In genomic region chr1:206583461-206584264, GRCh38 we compare ENCODE assay signal across 8 cellular contexts. TPM values are rescaled to one million over a fixed set of nuclear protein-coding genes. Genes with fewer than 3 reads are reported as not detected.
DNase-seq lines count a peak whose midpoint lies in the region; ATAC-seq and TF ChIP-seq lines count a peak whose summit lies in the region.

No MANE protein-coding gene starts in this region.

- peaks cover 93% of the 10 kb centered on the region for H3K36me3 Mint-ChIP-seq in activated CD8-positive, alpha-beta T cell treated with anti-CD3 and anti-CD28 coated beads for 36 hours (ENCODE audit: low read depth)

- peak; percentile 22 for ATAC-seq in activated CD8-positive, alpha-beta T cell treated with anti-CD3 and anti-CD28 coated beads for 36 hours
- no peak for ATAC-seq in GM18909 (IDR thresholded peaks at IDR 0.05; ENCODE audit: poor library complexity, unreplicated experiment)

- DNase-seq in AG09319 (ENCODE audit: extremely low read depth, low read depth) (peak; percentile 36), H4 (ENCODE audit: low spot score) (peak; percentile 37), NCI-H82 treated with DMSO at 0.1 percent for 48 hours (lab: John Stamatoyannopoulos, UW; ENCODE audit: unreplicated experiment) (peak; percentile 78), ecto neural progenitor cell (ENCODE audit: low spot score) (peak; percentile 78), medulla oblongata (ENCODE audit: extremely low spot score) (peak; percentile 83)
- peak; percentile 91 for DNase-seq in activated CD8-positive, alpha-beta T cell treated with anti-CD3 and anti-CD28 coated beads for 36 hours
- peak; percentile 69 to 72 for DNase-seq in stimulated activated CD8-positive, alpha-beta memory T cell treated with anti-CD3 and anti-CD28 coated beads, Interleukin-15, amount 100 ng/mL, for 48 hours (ENCODE audit: low read depth in 2 of 2)

- no peaks in the 10 kb centered on the region for H3K27me3 Mint-ChIP-seq in activated CD8-positive, alpha-beta T cell treated with anti-CD3 and anti-CD28 coated beads for 36 hours

- peak overlapping the region; percentile 100 for H3K27ac Mint-ChIP-seq in activated CD8-positive, alpha-beta T cell treated with anti-CD3 and anti-CD28 coated beads for 36 hours

- intact Hi-C loops in activated CD8-positive, alpha-beta T cell treated with anti-CD3 and anti-CD28 coated beads for 36 hours (cut with micrococcal nuclease) = loop anchor here (2.0 to 5.0 kb wide), 3 partner anchors 27 to 76 kb away; partner anchors contain the start of gene RASSF5

- H3K4me3 Mint-ChIP-seq in activated CD8-positive, alpha-beta T cell treated with anti-CD3 and anti-CD28 coated beads for 36 hours = peak overlapping the region; percentile 76

- no peaks in the 10 kb centered on the region for H3K9me3 Mint-ChIP-seq in activated CD8-positive, alpha-beta T cell treated with anti-CD3 and anti-CD28 coated beads for 36 hours

- POLR2A ChIA-PET in activated CD8-positive, alpha-beta T cell treated with anti-CD3 and anti-CD28 coated beads for 36 hours (lab: Charles Lee) = interaction anchor here (0.7 to 30.6 kb wide), 10 partner anchors 8 to 120 kb away, joined by 3 to 1021 read pairs (median 4); partner anchors contain the start of gene IKBKE

- H3K4me1 Mint-ChIP-seq in activated CD8-positive, alpha-beta T cell treated with anti-CD3 and anti-CD28 coated beads for 36 hours (ENCODE audit: low read depth) = peaks cover 88% of the 10 kb centered on the region

- CTCF ChIA-PET in activated CD8-positive, alpha-beta T cell treated with anti-CD3 and anti-CD28 coated beads for 36 hours (lab: Charles Lee) = interaction anchor here (0.6 to 19.1 kb wide), 33 partner anchors 8 to 329 kb away, joined by 3 to 583 read pairs (median 8); partner anchors contain the start of genes DYRK3 and IKBKE

- peak; percentile 90 for TF ChIP-seq CTCF in AG09319 (IDR thresholded peaks at IDR 0.05; ENCODE audit: low read depth, low read length)
- peak; percentile 96 for TF ChIP-seq CTCF in activated CD8-positive, alpha-beta T cell treated with anti-CD3 and anti-CD28 coated beads for 36 hours (IDR thresholded peaks at IDR 0.05)

RNA-seq across cellular contexts. Expression of gene EIF2D, which starts 28.6 kb away (rescaled TPM):
- total RNA-seq in H4 (2014; rRNA removed; shearing (Covaris generic)) = 43.3 and 45.4 TPM in 2 replicates
- 100 to 1,000 TPM; 100 to 102 TPM for total RNA-seq in activated CD8-positive, alpha-beta T cell treated with anti-CD3 and anti-CD28 coated beads for 36 hours

RNA-seq across cellular contexts. Expression of gene DYRK3, which starts 51.7 kb away (rescaled TPM):
- 13.4 and 19.6 TPM in 2 replicates for total RNA-seq in H4 (2014; rRNA removed; shearing (Covaris generic))
- total RNA-seq in activated CD8-positive, alpha-beta T cell treated with anti-CD3 and anti-CD28 coated beads for 36 hours = 1 to 10 TPM; 4.7 to 4.9 TPM

Comparison
In these comparisons a context has a peak if more than half of its experiments do, and no peak if none do; other contexts are left out.
1. DNase-seq: peak in every context shown above with its lines; median percentile 91 in activated CD8-positive, alpha-beta T cell treated with anti-CD3 and anti-CD28 coated beads for 36 hours; 83 in medulla oblongata; 78 in NCI-H82 treated with DMSO at 0.1 percent for 48 hours; 78 in ecto neural progenitor cell; 70 in stimulated activated CD8-positive, alpha-beta memory T cell treated with anti-CD3 and anti-CD28 coated beads, Interleukin-15, amount 100 ng/mL, for 48 hours; 37 in H4; 36 in AG09319.